9 cellular contexts compared by ENCODE assay signal in genomic region chr3:171028025-171028778, GRCh38. TPM values are rescaled to one million over a fixed set of nuclear protein-coding genes. Genes with fewer than 3 reads are reported as not detected.
DNase-seq lines count a peak whose midpoint lies in the region; ATAC-seq and TF ChIP-seq lines count a peak whose summit lies in the region.
"Had no signal": no experiment of that assay in that cellular context is flagged by ENCODE, and none has a peak within 500 bp of the region (broad histone marks: within the 10 kb centered on the region; RNA-seq: fewer than 3 reads in every experiment).

No MANE protein-coding gene starts in this region.

- H3K27ac ChIP-seq in mesodermal cell (ENCODE audit: low read depth, low read length, severe bottlenecking) = peak overlapping the region; percentile 86

- CTCF ChIA-PET in activated CD4-positive, alpha-beta memory T cell treated with anti-CD3 and anti-CD28 coated beads, Interleukin-2, amount 10 ng/mL, durations not matched to agents 7 days and 5 days (lab: Charles Lee) = no interaction called here

- no peaks in the 10 kb centered on the region for H3K36me3 Mint-ChIP-seq in activated CD4-positive, alpha-beta memory T cell treated with anti-CD3 and anti-CD28 coated beads, Interleukin-2, amount 10 ng/mL, durations not matched to agents 7 days and 5 days (ENCODE audit: low read depth)
- no peaks in the 10 kb centered on the region for H3K36me3 Mint-ChIP-seq in endothelial cell (ENCODE audit: low read depth, unreplicated experiment)

- no peaks in the 10 kb centered on the region for H3K4me1 Mint-ChIP-seq in activated CD4-positive, alpha-beta memory T cell treated with anti-CD3 and anti-CD28 coated beads, Interleukin-2, amount 10 ng/mL, durations not matched to agents 7 days and 5 days
- H3K4me1 Mint-ChIP-seq in endothelial cell (ENCODE audit: unreplicated experiment) = peaks cover 2% of the 10 kb centered on the region
- H3K4me1 Mint-ChIP-seq: nephron had no signal

- H3K4me3 Mint-ChIP-seq in activated CD4-positive, alpha-beta memory T cell treated with anti-CD3 and anti-CD28 coated beads, Interleukin-2, amount 10 ng/mL, durations not matched to agents 7 days and 5 days = no peak overlapping the region
- no peak overlapping the region for H3K4me3 Mint-ChIP-seq in endothelial cell (ENCODE audit: unreplicated experiment)
- H3K4me3 Mint-ChIP-seq: nephron had no signal

- no peak for TF ChIP-seq CTCF in endothelial cell (IDR thresholded peaks at IDR 0.05; ENCODE audit: unreplicated experiment)

- no peaks in the 10 kb centered on the region for H3K9me3 ChIP-seq in mesodermal cell (ENCODE audit: control insufficient read depth, low read length)

- DNase-seq in DMS79 treated with DMSO at 0.1 percent for 48 hours (lab: John Stamatoyannopoulos, UW) (peak; percentile 72), endothelial cell (ENCODE audit: low spot score) (peak; percentile 59), mesenteric fat pad (ENCODE audit: low spot score) (no peak), NCI-H2196 treated with DMSO at 0.1 percent for 48 hours (lab: John Stamatoyannopoulos, UW; ENCODE audit: unreplicated experiment) (no peak)
- DNase-seq in activated CD4-positive, alpha-beta memory T cell treated with anti-CD3 and anti-CD28 coated beads, Interleukin-2, amount 10 ng/mL, durations not matched to agents 7 days and 5 days = peak; percentile 60
- peak; percentile 34 for DNase-seq in stimulated activated naive CD4-positive, alpha-beta T cell treated with Interleukin-2 at 50 U/mL for 16 hours (lab: John Stamatoyannopoulos, UW)

- POLR2A ChIA-PET in activated CD4-positive, alpha-beta memory T cell treated with anti-CD3 and anti-CD28 coated beads, Interleukin-2, amount 10 ng/mL, durations not matched to agents 7 days and 5 days (lab: Charles Lee) = no interaction called here

- no peak overlapping the region for H3K4me3 ChIP-seq in mesodermal cell (ENCODE audit: extremely low read depth, insufficient read depth, low read length, poor library complexity, severe bottlenecking)

- H3K36me3 ChIP-seq in mesodermal cell (ENCODE audit: control insufficient read depth, insufficient read depth, low read length) = no peaks in the 10 kb centered on the region

- peaks cover 11% of the 10 kb centered on the region for H3K4me1 ChIP-seq in mesodermal cell (ENCODE audit: control insufficient read depth, insufficient read depth, low read length, poor library complexity, severe bottlenecking)

- ATAC-seq in HG03097 (IDR thresholded peaks at IDR 0.05; ENCODE audit: low FRiP score, unreplicated experiment) = peak; percentile 70

- H3K27me3 Mint-ChIP-seq in activated CD4-positive, alpha-beta memory T cell treated with anti-CD3 and anti-CD28 coated beads, Interleukin-2, amount 10 ng/mL, durations not matched to agents 7 days and 5 days = peaks cover 30% of the 10 kb centered on the region
- H3K27me3 Mint-ChIP-seq in endothelial cell (ENCODE audit: unreplicated experiment) = peaks cover 1% of the 10 kb centered on the region

- 65 to 70% methylated on average over 37 to 39 of the region's 39 CpGs for WGBS in mesodermal cell (ENCODE audit: insufficient coverage in 2 of 2), 2 experiments

- no peaks in the 10 kb centered on the region for H3K9me3 Mint-ChIP-seq in activated CD4-positive, alpha-beta memory T cell treated with anti-CD3 and anti-CD28 coated beads, Interleukin-2, amount 10 ng/mL, durations not matched to agents 7 days and 5 days
- H3K9me3 Mint-ChIP-seq in endothelial cell (ENCODE audit: unreplicated experiment) = no peaks in the 10 kb centered on the region
- H3K9me3 Mint-ChIP-seq: nephron had no signal

- H3K27ac Mint-ChIP-seq in activated CD4-positive, alpha-beta memory T cell treated with anti-CD3 and anti-CD28 coated beads, Interleukin-2, amount 10 ng/mL, durations not matched to agents 7 days and 5 days = no peak overlapping the region
- H3K27ac Mint-ChIP-seq in endothelial cell (ENCODE audit: unreplicated experiment) = no peak overlapping the region
- H3K27ac Mint-ChIP-seq: nephron had no signal

RNA-seq across cellular contexts. Expression of gene SLC2A2, which starts 1.7 kb away (rescaled TPM):
- not detected for total RNA-seq in activated CD4-positive, alpha-beta memory T cell treated with anti-CD3 and anti-CD28 coated beads, Interleukin-2, amount 10 ng/mL, durations not matched to agents 7 days and 5 days
- total RNA-seq in endothelial cell (ENCODE audit: unreplicated experiment) = not detected
- polyA plus RNA-seq in mesodermal cell (2013, experiment 1 of 2) = not detected
- not detected for polyA plus RNA-seq in mesodermal cell (2013, experiment 2 of 2)
- total RNA-seq in mesenteric fat pad = 0.26 TPM

Comparison
In these comparisons a context has a peak if more than half of its experiments do, and no peak if none do; other contexts are left out.
1. DNase-seq: peak in DMS79 treated with DMSO at 0.1 percent for 48 hours (single experiment), activated CD4-positive, alpha-beta memory T cell treated with anti-CD3 and anti-CD28 coated beads, Interleukin-2, amount 10 ng/mL, durations not matched to agents 7 days and 5 days (single experiment), endothelial cell (single experiment) and stimulated activated naive CD4-positive, alpha-beta T cell treated with Interleukin-2 at 50 U/mL for 16 hours (single experiment); none in mesenteric fat pad (single experiment) and NCI-H2196 treated with DMSO at 0.1 percent for 48 hours (single experiment).